Comparison of ENCODE assay signal across 10 cellular contexts in genomic region chr10:80357000-80357803, GRCh38. TPM values are rescaled to one million over a fixed set of nuclear protein-coding genes. Genes with fewer than 3 reads are reported as not detected.
DNase-seq lines count a peak whose midpoint lies in the region; ATAC-seq, FAIRE-seq and TF ChIP-seq lines count a peak whose summit lies in the region.
"Had no signal": no experiment of that assay in that cellular context is flagged by ENCODE, and none has a peak within 500 bp of the region (broad histone marks: within the 10 kb centered on the region; RNA-seq: fewer than 3 reads in every experiment).

No MANE protein-coding gene starts in this region.

- intact Hi-C loops in ascending aorta (cut with DNase I) = no loop called here

- H3K9me3 Mint-ChIP-seq in T-helper 1 cell treated with Interleukin-12 subunit alpha and Interleukin-12 subunit beta and Interleukin-4 antibody, amounts not matched to agents 30 μg/mL and 1 μg/mL, for 36 hours = no peaks in the 10 kb centered on the region

- H3K4me1 Mint-ChIP-seq in T-helper 1 cell treated with Interleukin-12 subunit alpha and Interleukin-12 subunit beta and Interleukin-4 antibody, amounts not matched to agents 30 μg/mL and 1 μg/mL, for 36 hours (ENCODE audit: low read depth) = no peaks in the 10 kb centered on the region

- H3K9me3 ChIP-seq in ascending aorta = no peaks in the 10 kb centered on the region
- H3K9me3 ChIP-seq in thoracic aorta = no peaks in the 10 kb centered on the region

- H3K36me3 ChIP-seq in ascending aorta = no peaks in the 10 kb centered on the region
- H3K36me3 ChIP-seq in thoracic aorta = no peaks in the 10 kb centered on the region

- no peaks in the 10 kb centered on the region for H3K36me3 Mint-ChIP-seq in T-helper 1 cell treated with Interleukin-12 subunit alpha and Interleukin-12 subunit beta and Interleukin-4 antibody, amounts not matched to agents 30 μg/mL and 1 μg/mL, for 36 hours (ENCODE audit: low read depth)

- FAIRE-seq in HTR-8/SVneo (lab: Jason Lieb, UNC) = no peak

- no peak for DNase-seq in T-helper 1 cell
- no peak for DNase-seq in ascending aorta (ENCODE audit: low spot score in 2 of 2)
- peak; percentile 57 for DNase-seq in left lobe of liver (ENCODE audit: low spot score)
- DNase-seq in thoracic aorta (ENCODE audit: low spot score) = no peak
- DNase-seq in HTR-8/SVneo (ENCODE audit: insufficient read length, low spot score) = no peak
- no peak for DNase-seq in globus pallidus (ENCODE audit: low spot score)

- no peak overlapping the region for H3K27ac Mint-ChIP-seq in T-helper 1 cell treated with Interleukin-12 subunit alpha and Interleukin-12 subunit beta and Interleukin-4 antibody, amounts not matched to agents 30 μg/mL and 1 μg/mL, for 36 hours

- H3K27ac ChIP-seq in ascending aorta (no peak overlapping the region), thoracic aorta (no peak overlapping the region)
- H3K27ac ChIP-seq: epithelial cell of prostate had no signal

- H3K4me3 ChIP-seq in ascending aorta (peak overlapping the region; percentile 29 to 51), thoracic aorta (peak overlapping the region; percentile 70)

- TF ChIP-seq CTCF in ascending aorta (IDR thresholded peaks at IDR 0.05) (no peak), thoracic aorta (IDR thresholded peaks at IDR 0.05) (no peak)

- H3K27me3 Mint-ChIP-seq in T-helper 1 cell treated with Interleukin-12 subunit alpha and Interleukin-12 subunit beta and Interleukin-4 antibody, amounts not matched to agents 30 μg/mL and 1 μg/mL, for 36 hours (ENCODE audit: low read depth) = peaks cover 51% of the 10 kb centered on the region

- no peaks in the 10 kb centered on the region for H3K27me3 ChIP-seq in ascending aorta
- H3K27me3 ChIP-seq in thoracic aorta (replicated peaks; ENCODE audit: insufficient read depth) = no peaks in the 10 kb centered on the region

- ATAC-seq in left lobe of liver (peak; percentile 77), thoracic aorta (ENCODE audit: insufficient number of reproducible peaks, low FRiP score, low read depth) (no peak), HG03196 (IDR thresholded peaks at IDR 0.05; ENCODE audit: unreplicated experiment) (no peak)

- peak overlapping the region; percentile 44 for H3K4me3 Mint-ChIP-seq in T-helper 1 cell treated with Interleukin-12 subunit alpha and Interleukin-12 subunit beta and Interleukin-4 antibody, amounts not matched to agents 30 μg/mL and 1 μg/mL, for 36 hours

- H3K4me1 ChIP-seq in ascending aorta (peaks cover 0 to 7% of the 10 kb centered on the region in 2 donors), thoracic aorta (ENCODE audit: control insufficient read depth in 1 of 2, low read depth in 2 of 2) (peaks cover 0 to 4% of the 10 kb centered on the region in 2 donors)

RNA-seq across cellular contexts. Expression of gene DYDC2, which starts 0.6 kb away (rescaled TPM):
- not detected for total RNA-seq in ascending aorta
- total RNA-seq in left lobe of liver = 0.48 TPM
- total RNA-seq in thoracic aorta = not detected
- total RNA-seq: LHCN-M2 had no signal

RNA-seq across cellular contexts. Expression of gene DYDC1, which starts 0.6 kb away (rescaled TPM):
- not detected for total RNA-seq in ascending aorta
- total RNA-seq in left lobe of liver = not detected
- total RNA-seq in thoracic aorta = not detected
- total RNA-seq: LHCN-M2 had no signal

RNA-seq across cellular contexts. Expression of gene PRXL2A, which starts 51.1 kb away (rescaled TPM):
- total RNA-seq in ascending aorta (22.7 TPM), left lobe of liver (82.1 TPM), thoracic aorta (10 to 100 TPM; 23.5 to 24.1 TPM)
- total RNA-seq: LHCN-M2 had no signal
